In genomic region chr1:247366345-247366744, GRCh38 we compare ENCODE assay signal across 2 cellular contexts. TPM values are rescaled to one million over a fixed set of nuclear protein-coding genes. Genes with fewer than 3 reads are reported as not detected.
"Had no signal": no experiment of that assay in that cellular context is flagged by ENCODE, and none has a peak within 500 bp of the region (broad histone marks: within the 10 kb centered on the region; RNA-seq: fewer than 3 reads in every experiment).

No MANE protein-coding gene starts in this region.

RNA-seq across cellular contexts. Expression of gene NLRP3, which starts 49.6 kb away (rescaled TPM):
- total RNA-seq: HepG2 had no signal
- polyA plus RNA-seq: HepG2, IMR-90 had no signal
